ENCODE assay signal across 1 cellular context in genomic region chrX:81121513-81122363, GRCh38.
TF ChIP-seq lines count a peak whose summit lies in the region.

No MANE protein-coding gene starts in this region.

TF ChIP-seq in HEK293, 187 proteins besides CTCF, POLR2A, EP300 and RAD21 (continued from another document):
- TF ChIP-seq, protein P1, sequence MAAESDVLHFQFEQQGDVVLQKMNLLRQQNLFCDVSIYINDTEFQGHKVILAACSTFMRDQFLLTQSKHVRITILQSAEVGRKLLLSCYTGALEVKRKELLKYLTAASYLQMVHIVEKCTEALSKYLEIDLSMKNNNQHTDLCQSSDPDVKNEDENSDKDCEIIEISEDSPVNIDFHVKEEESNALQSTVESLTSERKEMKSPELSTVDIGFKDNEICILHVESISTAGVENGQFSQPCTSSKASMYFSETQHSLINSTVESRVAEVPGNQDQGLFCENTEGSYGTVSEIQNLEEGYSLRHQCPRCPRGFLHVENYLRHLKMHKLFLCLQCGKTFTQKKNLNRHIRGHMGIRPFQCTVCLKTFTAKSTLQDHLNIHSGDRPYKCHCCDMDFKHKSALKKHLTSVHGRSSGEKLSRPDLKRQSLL (tag by site-specific recombination; IDR thresholded peaks at IDR 0.05): no peak
- no peak for TF ChIP-seq ZBTB20 (tag by site-specific recombination; IDR thresholded peaks at IDR 0.05)
- no peak for TF ChIP-seq ZNF221 (tag by site-specific recombination; IDR thresholded peaks at IDR 0.05; ENCODE audit: borderline replicate concordance)
